Comparison of ENCODE assay signal across 8 cellular contexts in the genomic region with DNA sequence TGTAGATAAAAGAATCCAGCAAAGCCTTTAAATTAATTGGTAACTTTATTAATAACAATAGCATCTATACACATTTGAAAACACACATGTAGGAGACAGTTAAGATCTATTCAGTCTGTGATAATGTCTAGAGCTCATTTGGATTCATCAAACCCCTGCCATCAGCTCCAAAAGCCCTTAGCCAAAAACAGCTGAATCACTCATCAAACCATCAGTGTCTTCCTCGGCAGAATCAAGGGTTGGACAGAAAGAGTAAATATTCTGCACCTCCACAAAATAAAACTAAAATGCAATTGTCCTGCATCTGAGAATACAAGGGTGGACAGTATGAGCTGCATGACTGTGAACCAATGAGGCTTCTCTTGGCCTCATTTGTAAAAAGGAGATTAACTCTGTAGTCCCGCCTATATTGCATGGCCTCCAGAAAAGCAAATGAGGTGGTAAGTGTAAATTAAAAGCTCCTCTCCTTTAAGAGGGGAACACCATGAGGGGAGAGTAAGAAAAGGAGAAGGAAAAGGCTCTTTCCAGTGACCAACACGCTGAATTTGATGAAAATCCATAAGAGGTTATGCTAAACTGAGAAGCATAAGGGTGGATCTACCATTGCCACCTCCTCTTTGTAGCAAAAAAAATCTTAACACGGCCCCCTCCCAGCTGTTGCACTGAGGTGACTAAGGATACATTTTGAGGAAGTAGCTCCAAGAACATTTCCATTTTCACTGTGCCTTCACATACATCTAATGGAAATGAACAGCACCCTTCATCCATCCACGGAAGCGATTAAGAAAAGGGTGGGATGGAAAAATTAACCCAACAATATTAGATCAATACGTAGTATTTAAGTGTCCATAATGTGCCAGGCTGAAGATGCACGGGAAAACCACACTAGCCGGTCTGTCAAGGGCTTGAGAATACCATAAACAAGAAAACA. TPM values are rescaled to one million over a fixed set of nuclear protein-coding genes. Genes with fewer than 3 reads are reported as not detected.
A peak's percentile ranks its signal among the peaks of the same experiment; 100 is the strongest.
DNase-seq lines count a peak whose midpoint lies in the region; TF ChIP-seq lines count a peak whose summit lies in the region.

No MANE protein-coding gene starts in this region.

- peaks cover 7 to 17% of the 10 kb centered on the region in 2 donors for H3K4me1 ChIP-seq in ascending aorta
- H3K4me1 ChIP-seq in liver (ENCODE audit: control insufficient read depth in 4 of 4, insufficient read depth in 4 of 4, low read length in 3 of 4), result peaks cover 6 to 38% (median 19%) of the 10 kb centered on the region in 4 donors
- H3K4me1 ChIP-seq in uterus, result peaks cover 0 to 9% of the 10 kb centered on the region in 2 donors

- peak overlapping the region; percentile 94 to 100 for H3K27ac ChIP-seq in ascending aorta
- H3K27ac ChIP-seq in liver (ENCODE audit: low read depth in 1 of 2, low read length in 2 of 2), result peak overlapping the region; percentile 100
- H3K27ac ChIP-seq in uterus, result peak overlapping the region; percentile 99 to 100

- TF ChIP-seq POLR2A in uterus (IDR thresholded peaks at IDR 0.05), result no peak

- no peak for DNase-seq in AG09309 (ENCODE audit: low read depth)
- peak; percentile 42 for DNase-seq in GM12864 (ENCODE audit: low read depth)
- DNase-seq in NCI-H446 treated with DMSO at 0.1 percent for 48 hours (lab: John Stamatoyannopoulos, UW), result peak; percentile 82
- DNase-seq in ascending aorta (ENCODE audit: low spot score in 2 of 2), result peak in 1 of 2 donors; percentile 64
- no peak for DNase-seq in uterus
- no peak for DNase-seq in activated CD4-positive, CD25-positive, alpha-beta regulatory T cell treated with anti-CD3 and anti-CD28 coated beads, Interleukin-2, amount 50 U/mL, for 72 hours
- DNase-seq in occipital lobe (lab: John Stamatoyannopoulos, UW), result no peak

- TF ChIP-seq CTCF in AG09309 (IDR thresholded peaks at IDR 0.05; ENCODE audit: control insufficient read depth, insufficient read depth, low read depth, low read length, missing control alignments) (no peak), GM12864 (IDR thresholded peaks at IDR 0.05; ENCODE audit: low read depth, low read length, missing control alignments) (no peak), ascending aorta (IDR thresholded peaks at IDR 0.05) (no peak), liver (IDR thresholded peaks at IDR 0.05; ENCODE audit: low read depth, low read length, missing input control) (no peak), uterus (IDR thresholded peaks at IDR 0.05) (no peak)

- H3K9ac ChIP-seq in liver (ENCODE audit: low read depth in 1 of 2, low read length in 2 of 2), result peak overlapping the region; percentile 64 to 100

- 6% methylated on average over 9 of the region's 9 CpGs for WGBS in liver

- H3K27me3 ChIP-seq in ascending aorta (no peaks in the 10 kb centered on the region), liver (ENCODE audit: control insufficient read depth in 4 of 4, insufficient read depth in 4 of 4, low read length in 3 of 4) (no peaks in the 10 kb centered on the region), uterus (no peaks in the 10 kb centered on the region)

- no peak for TF ChIP-seq RAD21 in liver (IDR thresholded peaks at IDR 0.05)

- H3K36me3 ChIP-seq in ascending aorta (no peaks in the 10 kb centered on the region), liver (ENCODE audit: control insufficient read depth in 4 of 4, insufficient read depth in 3 of 4, low read depth in 1 of 4, low read length in 3 of 4) (no peaks in the 10 kb centered on the region), uterus (no peaks in the 10 kb centered on the region)

- intact Hi-C loops in ascending aorta (cut with DNase I), result no loop called here
- intact Hi-C loops in uterus (cut with DNase I; ENCODE audit: low total_unique reads), result no loop called here

- H3K4me3 ChIP-seq in AG09309 (ENCODE audit: control insufficient read depth, low read depth, low read length) (peak overlapping the region; percentile 52), GM12864 (ENCODE audit: low read depth, low read length) (peak overlapping the region; percentile 76), ascending aorta (peak overlapping the region; percentile 77 to 81), liver (ENCODE audit: low read depth in 1 of 3, low read length in 3 of 3) (peak overlapping the region; percentile 55 to 77 (median 60)), uterus (peak overlapping the region; percentile 66 to 72)

- H3K9me3 ChIP-seq in ascending aorta (no peaks in the 10 kb centered on the region), liver (ENCODE audit: control insufficient read depth in 4 of 4, low read length in 3 of 4) (no peaks in the 10 kb centered on the region), uterus (no peaks in the 10 kb centered on the region)

TF ChIP-seq in liver, 16 proteins besides CTCF, POLR2A, EP300 and RAD21:
- TF ChIP-seq, protein P1, sequence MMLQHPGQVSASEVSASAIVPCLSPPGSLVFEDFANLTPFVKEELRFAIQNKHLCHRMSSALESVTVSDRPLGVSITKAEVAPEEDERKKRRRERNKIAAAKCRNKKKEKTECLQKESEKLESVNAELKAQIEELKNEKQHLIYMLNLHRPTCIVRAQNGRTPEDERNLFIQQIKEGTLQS (IDR thresholded peaks at IDR 0.05), result no peak
- TF ChIP-seq EGR1 (IDR thresholded peaks at IDR 0.05; ENCODE audit: low read depth in 2 of 2) (no peak), FOXA2 (IDR thresholded peaks at IDR 0.05) (no peak), FOXA1 (IDR thresholded peaks at IDR 0.05) (no peak), GABPA (IDR thresholded peaks at IDR 0.05 in 1 of 2, conservative IDR thresholded peaks at IDR 0.05 in 1 of 2) (no peak), MAX (IDR thresholded peaks at IDR 0.05) (no peak), JUND (IDR thresholded peaks at IDR 0.05) (no peak), HNF4G (IDR thresholded peaks at IDR 0.05) (no peak), SP1 (IDR thresholded peaks at IDR 0.05) (no peak), ZBTB33 (IDR thresholded peaks at IDR 0.05) (no peak), HNF4A (conservative IDR thresholded peaks at IDR 0.05) (no peak), NR2F2 (IDR thresholded peaks at IDR 0.05) (no peak)

RNA-seq across cellular contexts. Expression of gene BOLA1, which starts 14.7 kb away (rescaled TPM):
- total RNA-seq in ascending aorta (36.7 TPM), liver (10 to 100 TPM; 10.2 to 10.8 TPM), uterus (10 to 100 TPM in 3 of 4 donors, 1 to 10 TPM in 1; 2.1 to 51.2 (median 15.3) TPM), occipital lobe (12.0 TPM)
- 10 to 100 TPM; 12.3 to 22.1 TPM for polyA plus RNA-seq in liver

RNA-seq across cellular contexts. Expression of gene SV2A, which starts 32.9 kb away (rescaled TPM):
- total RNA-seq in ascending aorta (5.9 TPM), liver (under 1 TPM; 0.25 to 0.51 TPM), uterus (10 to 100 TPM in 2 of 4 donors, 1 to 10 TPM in 2; 1.5 to 22.6 (median 12.0) TPM), occipital lobe (71.4 TPM)
- under 1 TPM; 0.13 to 0.23 TPM for polyA plus RNA-seq in liver

RNA-seq across cellular contexts. Expression of gene SF3B4, which starts 42.9 kb away (rescaled TPM):
- total RNA-seq in ascending aorta, result 87.3 TPM
- 10 to 100 TPM in 1 of 2 donors, 1 to 10 TPM in 1; 6.3 to 10.1 TPM for total RNA-seq in liver
- 10 to 100 TPM; 15.0 to 16.6 TPM for polyA plus RNA-seq in liver
- total RNA-seq in uterus, result 10 to 100 TPM; 10.9 to 64.6 (median 15.6) TPM
- 8.4 TPM for total RNA-seq in occipital lobe

RNA-seq across cellular contexts. Expression of gene MTMR11, which starts 52.0 kb away (rescaled TPM):
- 39.8 TPM for total RNA-seq in ascending aorta
- 1 to 10 TPM; 1.6 to 1.9 TPM for total RNA-seq in liver
- polyA plus RNA-seq in liver, result 1 to 10 TPM; 1.5 to 2.1 TPM
- total RNA-seq in uterus, result 10 to 100 TPM in 3 of 4 donors, 1 to 10 TPM in 1; 6.4 to 48.2 (median 32.1) TPM
- total RNA-seq in occipital lobe, result 1.7 TPM

Comparison
In these comparisons a context has a peak if more than half of its experiments do, and no peak if none do; other contexts are left out.
1. DNase-seq: peak in GM12864 (single experiment) and NCI-H446 treated with DMSO at 0.1 percent for 48 hours (single experiment); none in AG09309 (single experiment), uterus (0 of 2), activated CD4-positive, CD25-positive, alpha-beta regulatory T cell treated with anti-CD3 and anti-CD28 coated beads, Interleukin-2, amount 50 U/mL, for 72 hours (single experiment) and occipital lobe (single experiment).
2. Peak in every context shown above with its lines, with median percentiles within 50 percentile points of each other: H3K4me3 ChIP-seq and H3K27ac ChIP-seq.